Comparison of ENCODE assay signal across 1 cellular context in the genomic region with DNA sequence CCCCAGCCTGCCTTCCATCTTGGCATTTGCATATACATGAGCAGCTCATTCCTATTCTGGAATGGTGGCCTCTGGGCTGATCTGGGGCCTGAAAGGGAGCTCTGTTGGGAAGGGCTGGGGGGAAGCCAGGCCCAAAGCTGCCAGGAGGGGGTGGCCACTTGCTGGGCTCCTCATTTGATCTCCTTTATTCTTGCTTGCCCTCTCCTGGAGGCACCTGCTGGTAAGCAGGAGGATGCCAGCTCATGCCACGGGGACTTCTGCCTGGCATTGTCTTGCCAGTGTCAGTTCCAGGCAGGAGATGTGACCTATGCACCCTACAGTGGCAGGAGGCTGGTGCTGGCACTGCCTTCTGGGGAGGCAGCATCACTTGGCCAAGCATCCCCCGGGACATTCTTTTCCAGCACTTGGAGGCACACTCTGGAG.
TF ChIP-seq lines count a peak whose summit lies in the region.

No MANE protein-coding gene starts in this region.

TF ChIP-seq in GM12891, 5 proteins besides CTCF, POLR2A, EP300 and RAD21:
- TF ChIP-seq POU2F2 (IDR thresholded peaks at IDR 0.05; ENCODE audit: low read depth, low read length) (no peak), PAX5 (IDR thresholded peaks at IDR 0.05; ENCODE audit: insufficient read depth, low read length, severe bottlenecking) (no peak), SPI1 (IDR thresholded peaks at IDR 0.05; ENCODE audit: low read depth, low read length) (no peak), TAF1 (IDR thresholded peaks at IDR 0.05; ENCODE audit: low read depth, low read length) (no peak), POLR2AphosphoS5 (IDR thresholded peaks at IDR 0.05; ENCODE audit: low read depth, low read length) (no peak)
